In the genomic region with DNA sequence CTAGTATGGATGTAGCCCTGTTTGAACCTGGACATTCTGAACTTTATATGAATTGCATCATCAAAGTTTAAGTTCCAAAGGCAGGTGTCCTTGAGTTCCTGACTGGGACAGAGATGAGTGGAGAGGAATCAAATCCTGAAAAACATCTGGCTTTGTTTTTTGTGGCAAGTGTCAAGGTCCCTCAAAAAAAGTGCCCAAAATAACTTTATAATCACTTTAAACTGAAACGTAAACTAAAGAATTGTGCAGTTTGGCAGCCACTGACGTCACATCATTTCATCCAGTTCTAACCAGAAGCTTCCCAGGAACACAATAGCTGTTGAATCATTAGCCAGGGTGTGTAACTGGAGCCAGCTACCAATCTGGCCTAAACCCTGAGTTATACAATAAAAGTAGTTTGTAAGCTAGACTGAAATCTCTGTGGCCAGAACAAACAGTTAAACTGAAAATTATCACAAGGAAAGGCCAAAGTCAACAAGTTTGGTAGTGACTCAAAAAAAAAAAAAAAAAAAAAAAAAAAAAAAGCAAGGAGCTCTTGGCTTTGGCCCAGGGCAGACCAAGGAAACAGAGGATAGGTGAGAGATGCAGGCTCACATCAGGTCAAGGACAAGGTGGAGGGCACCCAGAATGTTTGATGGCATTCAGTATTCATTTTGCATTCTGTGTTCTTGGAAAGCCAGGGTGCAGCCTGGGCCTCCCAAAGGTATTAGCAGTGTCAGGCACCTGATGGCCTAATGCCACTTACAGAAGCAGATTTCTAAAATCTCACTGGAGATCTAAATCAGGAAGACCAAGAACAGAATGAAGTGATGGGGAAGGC, we compare ENCODE assay signal across 1 cellular context.
TF ChIP-seq lines count a peak whose summit lies in the region.

No MANE protein-coding gene starts in this region.

TF ChIP-seq in HepG2, 621 proteins besides CTCF, POLR2A, EP300 and RAD21 (continued from another document and continues in another):
- TF ChIP-seq ZNF432 (CRISPR knock-in tag; IDR thresholded peaks at IDR 0.05; ENCODE audit: borderline replicate concordance) (no peak), ZC3H13 (CRISPR knock-in tag; IDR thresholded peaks at IDR 0.05) (no peak), KDM3A (CRISPR knock-in tag; IDR thresholded peaks at IDR 0.05; ENCODE audit: low read depth) (0 out of 2 replicates have a peak, but pooled peaks have one; percentile 31), HNF4G (IDR thresholded peaks at IDR 0.05; ENCODE audit: borderline replicate concordance, low read depth, low read length) (peak; percentile 25; the same call in 1 of the 2 replicates), HNF4G (CRISPR knock-in tag; IDR thresholded peaks at IDR 0.05; ENCODE audit: borderline replicate concordance, low read depth) (no peak; the same call in 1 of the 2 replicates), RARA (CRISPR knock-in tag; IDR thresholded peaks at IDR 0.05) (peak; percentile 72), ZMYM4 (CRISPR knock-in tag; IDR thresholded peaks at IDR 0.05) (peak; percentile 57), ZNF383 (CRISPR knock-in tag; IDR thresholded peaks at IDR 0.05; ENCODE audit: borderline replicate concordance) (no peak), ATF7-NPFF (CRISPR knock-in tag; IDR thresholded peaks at IDR 0.05; ENCODE audit: low read depth) (no peak), SMAD9 (CRISPR knock-in tag; IDR thresholded peaks at IDR 0.05) (no peak), ZNF234 (CRISPR knock-in tag; conservative IDR thresholded peaks at IDR 0.05) (no peak), PCBP2 (optimal IDR thresholded peaks at IDR 0.05; ENCODE audit: low read depth, low read length, poor library complexity, severe bottlenecking) (no peak), SUZ12 (IDR thresholded peaks at IDR 0.05; ENCODE audit: low read depth, low read length) (no peak), YEATS2 (CRISPR knock-in tag; IDR thresholded peaks at IDR 0.05; ENCODE audit: borderline replicate concordance) (no peak; the same call in 1 of the 2 replicates), ZNF235 (CRISPR knock-in tag; IDR thresholded peaks at IDR 0.05; ENCODE audit: borderline replicate concordance) (no peak), ZBTB7B (CRISPR knock-in tag; IDR thresholded peaks at IDR 0.05) (no peak), CBX5 (CRISPR knock-in tag; IDR thresholded peaks at IDR 0.05; ENCODE audit: borderline replicate concordance) (no peak), ZNF564 (CRISPR knock-in tag; IDR thresholded peaks at IDR 0.05) (no peak), ZNF382 (CRISPR knock-in tag; IDR thresholded peaks at IDR 0.05; ENCODE audit: borderline replicate concordance) (no peak), RNF2 (conservative IDR thresholded peaks at IDR 0.05; ENCODE audit: low read depth) (no peak), NCOA5 (CRISPR knock-in tag; IDR thresholded peaks at IDR 0.05) (no peak), TEAD2 (CRISPR knock-in tag; IDR thresholded peaks at IDR 0.05) (no peak), SKI (IDR thresholded peaks at IDR 0.05; ENCODE audit: partially characterized antibody) (no peak), PITX1 (CRISPR knock-in tag; IDR thresholded peaks at IDR 0.05) (no peak; the same call in 1 of the 2 replicates), ZNF816 (CRISPR knock-in tag; IDR thresholded peaks at IDR 0.05; ENCODE audit: borderline replicate concordance) (no peak; the same call in 1 of the 2 replicates), SMARCE1 (IDR thresholded peaks at IDR 0.05; ENCODE audit: borderline replicate concordance) (no peak), ZMYM2 (CRISPR knock-in tag; IDR thresholded peaks at IDR 0.05) (no peak), POLR2AphosphoS2 (IDR thresholded peaks at IDR 0.05; ENCODE audit: low read depth, low read length) (no peak), ZBTB7A (CRISPR knock-in tag; IDR thresholded peaks at IDR 0.05) (no peak), MBNL3 (CRISPR knock-in tag; conservative IDR thresholded peaks at IDR 0.05) (no peak), CHCHD3 (CRISPR knock-in tag; IDR thresholded peaks at IDR 0.05) (no peak), HNRNPUL1 (IDR thresholded peaks at IDR 0.05; ENCODE audit: low read depth, low read length) (0 out of 2 replicates have a peak, but pooled peaks have one; percentile 62)
- TF ChIP-seq, protein P1, sequence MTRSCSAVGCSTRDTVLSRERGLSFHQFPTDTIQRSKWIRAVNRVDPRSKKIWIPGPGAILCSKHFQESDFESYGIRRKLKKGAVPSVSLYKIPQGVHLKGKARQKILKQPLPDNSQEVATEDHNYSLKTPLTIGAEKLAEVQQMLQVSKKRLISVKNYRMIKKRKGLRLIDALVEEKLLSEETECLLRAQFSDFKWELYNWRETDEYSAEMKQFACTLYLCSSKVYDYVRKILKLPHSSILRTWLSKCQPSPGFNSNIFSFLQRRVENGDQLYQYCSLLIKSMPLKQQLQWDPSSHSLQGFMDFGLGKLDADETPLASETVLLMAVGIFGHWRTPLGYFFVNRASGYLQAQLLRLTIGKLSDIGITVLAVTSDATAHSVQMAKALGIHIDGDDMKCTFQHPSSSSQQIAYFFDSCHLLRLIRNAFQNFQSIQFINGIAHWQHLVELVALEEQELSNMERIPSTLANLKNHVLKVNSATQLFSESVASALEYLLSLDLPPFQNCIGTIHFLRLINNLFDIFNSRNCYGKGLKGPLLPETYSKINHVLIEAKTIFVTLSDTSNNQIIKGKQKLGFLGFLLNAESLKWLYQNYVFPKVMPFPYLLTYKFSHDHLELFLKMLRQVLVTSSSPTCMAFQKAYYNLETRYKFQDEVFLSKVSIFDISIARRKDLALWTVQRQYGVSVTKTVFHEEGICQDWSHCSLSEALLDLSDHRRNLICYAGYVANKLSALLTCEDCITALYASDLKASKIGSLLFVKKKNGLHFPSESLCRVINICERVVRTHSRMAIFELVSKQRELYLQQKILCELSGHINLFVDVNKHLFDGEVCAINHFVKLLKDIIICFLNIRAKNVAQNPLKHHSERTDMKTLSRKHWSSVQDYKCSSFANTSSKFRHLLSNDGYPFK (CRISPR knock-in tag; IDR thresholded peaks at IDR 0.05; ENCODE audit: borderline replicate concordance), result no peak
- TF ChIP-seq, protein P2, sequence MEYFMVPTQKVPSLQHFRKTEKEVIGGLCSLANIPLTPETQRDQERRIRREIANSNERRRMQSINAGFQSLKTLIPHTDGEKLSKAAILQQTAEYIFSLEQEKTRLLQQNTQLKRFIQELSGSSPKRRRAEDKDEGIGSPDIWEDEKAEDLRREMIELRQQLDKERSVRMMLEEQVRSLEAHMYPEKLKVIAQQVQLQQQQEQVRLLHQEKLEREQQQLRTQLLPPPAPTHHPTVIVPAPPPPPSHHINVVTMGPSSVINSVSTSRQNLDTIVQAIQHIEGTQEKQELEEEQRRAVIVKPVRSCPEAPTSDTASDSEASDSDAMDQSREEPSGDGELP (IDR thresholded peaks at IDR 0.05; ENCODE audit: borderline replicate concordance, low read depth), result 0 out of 2 replicates have a peak, but pooled peaks have one; percentile 8
- TF ChIP-seq, protein P3, sequence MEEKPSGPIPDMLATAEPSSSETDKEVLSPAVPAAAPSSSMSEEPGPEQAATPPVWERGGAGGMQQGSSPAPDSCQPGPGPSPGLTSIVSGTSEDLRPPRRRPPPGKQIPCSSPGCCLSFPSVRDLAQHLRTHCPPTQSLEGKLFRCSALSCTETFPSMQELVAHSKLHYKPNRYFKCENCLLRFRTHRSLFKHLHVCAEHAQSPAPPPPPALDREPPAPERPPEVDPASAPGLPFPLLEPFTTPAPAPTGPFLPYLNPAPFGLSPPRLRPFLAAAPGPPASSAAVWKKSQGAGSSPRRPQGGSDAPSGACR (CRISPR knock-in tag; IDR thresholded peaks at IDR 0.05), result no peak
- TF ChIP-seq, protein P4, sequence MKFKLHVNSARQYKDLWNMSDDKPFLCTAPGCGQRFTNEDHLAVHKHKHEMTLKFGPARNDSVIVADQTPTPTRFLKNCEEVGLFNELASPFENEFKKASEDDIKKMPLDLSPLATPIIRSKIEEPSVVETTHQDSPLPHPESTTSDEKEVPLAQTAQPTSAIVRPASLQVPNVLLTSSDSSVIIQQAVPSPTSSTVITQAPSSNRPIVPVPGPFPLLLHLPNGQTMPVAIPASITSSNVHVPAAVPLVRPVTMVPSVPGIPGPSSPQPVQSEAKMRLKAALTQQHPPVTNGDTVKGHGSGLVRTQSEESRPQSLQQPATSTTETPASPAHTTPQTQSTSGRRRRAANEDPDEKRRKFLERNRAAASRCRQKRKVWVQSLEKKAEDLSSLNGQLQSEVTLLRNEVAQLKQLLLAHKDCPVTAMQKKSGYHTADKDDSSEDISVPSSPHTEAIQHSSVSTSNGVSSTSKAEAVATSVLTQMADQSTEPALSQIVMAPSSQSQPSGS (CRISPR knock-in tag; IDR thresholded peaks at IDR 0.05), result peak; percentile 54; the same call in 1 of the 2 replicates
- TF ChIP-seq, protein P5, sequence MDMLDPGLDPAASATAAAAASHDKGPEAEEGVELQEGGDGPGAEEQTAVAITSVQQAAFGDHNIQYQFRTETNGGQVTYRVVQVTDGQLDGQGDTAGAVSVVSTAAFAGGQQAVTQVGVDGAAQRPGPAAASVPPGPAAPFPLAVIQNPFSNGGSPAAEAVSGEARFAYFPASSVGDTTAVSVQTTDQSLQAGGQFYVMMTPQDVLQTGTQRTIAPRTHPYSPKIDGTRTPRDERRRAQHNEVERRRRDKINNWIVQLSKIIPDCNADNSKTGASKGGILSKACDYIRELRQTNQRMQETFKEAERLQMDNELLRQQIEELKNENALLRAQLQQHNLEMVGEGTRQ (IDR thresholded peaks at IDR 0.05; ENCODE audit: low read depth, low read length), result no peak
- TF ChIP-seq, protein P5 (CRISPR knock-in tag; IDR thresholded peaks at IDR 0.05; ENCODE audit: borderline replicate concordance), result no peak
- TF ChIP-seq, protein P6, sequence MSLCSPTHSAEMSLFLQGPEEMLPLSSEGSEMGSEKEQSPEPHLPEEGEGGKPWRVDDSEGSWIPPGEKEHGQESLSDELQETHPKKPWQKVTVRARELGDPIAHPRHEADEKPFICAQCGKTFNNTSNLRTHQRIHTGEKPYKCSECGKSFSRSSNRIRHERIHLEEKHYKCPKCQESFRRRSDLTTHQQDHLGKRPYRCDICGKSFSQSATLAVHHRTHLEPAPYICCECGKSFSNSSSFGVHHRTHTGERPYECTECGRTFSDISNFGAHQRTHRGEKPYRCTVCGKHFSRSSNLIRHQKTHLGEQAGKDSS (CRISPR knock-in tag; IDR thresholded peaks at IDR 0.05; ENCODE audit: borderline replicate concordance, low read depth), result no peak
- TF ChIP-seq, protein P7, sequence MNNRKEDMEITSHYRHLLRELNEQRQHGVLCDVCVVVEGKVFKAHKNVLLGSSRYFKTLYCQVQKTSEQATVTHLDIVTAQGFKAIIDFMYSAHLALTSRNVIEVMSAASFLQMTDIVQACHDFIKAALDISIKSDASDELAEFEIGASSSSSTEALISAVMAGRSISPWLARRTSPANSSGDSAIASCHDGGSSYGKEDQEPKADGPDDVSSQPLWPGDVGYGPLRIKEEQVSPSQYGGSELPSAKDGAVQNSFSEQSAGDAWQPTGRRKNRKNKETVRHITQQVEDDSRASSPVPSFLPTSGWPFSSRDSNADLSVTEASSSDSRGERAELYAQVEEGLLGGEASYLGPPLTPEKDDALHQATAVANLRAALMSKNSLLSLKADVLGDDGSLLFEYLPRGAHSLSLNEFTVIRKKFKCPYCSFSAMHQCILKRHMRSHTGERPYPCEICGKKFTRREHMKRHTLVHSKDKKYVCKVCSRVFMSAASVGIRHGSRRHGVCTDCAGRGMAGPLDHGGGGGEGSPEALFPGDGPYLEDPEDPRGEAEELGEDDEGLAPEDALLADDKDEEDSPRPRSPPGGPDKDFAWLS (CRISPR knock-in tag; IDR thresholded peaks at IDR 0.05; ENCODE audit: borderline replicate concordance), result no peak
- TF ChIP-seq, protein P8, sequence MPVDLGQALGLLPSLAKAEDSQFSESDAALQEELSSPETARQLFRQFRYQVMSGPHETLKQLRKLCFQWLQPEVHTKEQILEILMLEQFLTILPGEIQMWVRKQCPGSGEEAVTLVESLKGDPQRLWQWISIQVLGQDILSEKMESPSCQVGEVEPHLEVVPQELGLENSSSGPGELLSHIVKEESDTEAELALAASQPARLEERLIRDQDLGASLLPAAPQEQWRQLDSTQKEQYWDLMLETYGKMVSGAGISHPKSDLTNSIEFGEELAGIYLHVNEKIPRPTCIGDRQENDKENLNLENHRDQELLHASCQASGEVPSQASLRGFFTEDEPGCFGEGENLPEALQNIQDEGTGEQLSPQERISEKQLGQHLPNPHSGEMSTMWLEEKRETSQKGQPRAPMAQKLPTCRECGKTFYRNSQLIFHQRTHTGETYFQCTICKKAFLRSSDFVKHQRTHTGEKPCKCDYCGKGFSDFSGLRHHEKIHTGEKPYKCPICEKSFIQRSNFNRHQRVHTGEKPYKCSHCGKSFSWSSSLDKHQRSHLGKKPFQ (CRISPR knock-in tag; IDR thresholded peaks at IDR 0.05; ENCODE audit: insufficient replicate concordance), result no peak
- TF ChIP-seq, protein P9, sequence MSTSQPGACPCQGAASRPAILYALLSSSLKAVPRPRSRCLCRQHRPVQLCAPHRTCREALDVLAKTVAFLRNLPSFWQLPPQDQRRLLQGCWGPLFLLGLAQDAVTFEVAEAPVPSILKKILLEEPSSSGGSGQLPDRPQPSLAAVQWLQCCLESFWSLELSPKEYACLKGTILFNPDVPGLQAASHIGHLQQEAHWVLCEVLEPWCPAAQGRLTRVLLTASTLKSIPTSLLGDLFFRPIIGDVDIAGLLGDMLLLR (CRISPR knock-in tag; IDR thresholded peaks at IDR 0.05), result no peak
- TF ChIP-seq, protein P10, sequence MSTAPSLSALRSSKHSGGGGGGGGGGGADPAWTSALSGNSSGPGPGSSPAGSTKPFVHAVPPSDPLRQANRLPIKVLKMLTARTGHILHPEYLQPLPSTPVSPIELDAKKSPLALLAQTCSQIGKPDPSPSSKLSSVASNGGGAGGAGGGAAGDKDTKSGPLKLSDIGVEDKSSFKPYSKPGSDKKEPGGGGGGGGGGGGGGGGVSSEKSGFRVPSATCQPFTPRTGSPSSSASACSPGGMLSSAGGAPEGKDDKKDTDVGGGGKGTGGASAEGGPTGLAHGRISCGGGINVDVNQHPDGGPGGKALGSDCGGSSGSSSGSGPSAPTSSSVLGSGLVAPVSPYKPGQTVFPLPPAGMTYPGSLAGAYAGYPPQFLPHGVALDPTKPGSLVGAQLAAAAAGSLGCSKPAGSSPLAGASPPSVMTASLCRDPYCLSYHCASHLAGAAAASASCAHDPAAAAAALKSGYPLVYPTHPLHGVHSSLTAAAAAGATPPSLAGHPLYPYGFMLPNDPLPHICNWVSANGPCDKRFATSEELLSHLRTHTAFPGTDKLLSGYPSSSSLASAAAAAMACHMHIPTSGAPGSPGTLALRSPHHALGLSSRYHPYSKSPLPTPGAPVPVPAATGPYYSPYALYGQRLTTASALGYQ (CRISPR knock-in tag; IDR thresholded peaks at IDR 0.05), result no peak
- TF ChIP-seq, protein P11, sequence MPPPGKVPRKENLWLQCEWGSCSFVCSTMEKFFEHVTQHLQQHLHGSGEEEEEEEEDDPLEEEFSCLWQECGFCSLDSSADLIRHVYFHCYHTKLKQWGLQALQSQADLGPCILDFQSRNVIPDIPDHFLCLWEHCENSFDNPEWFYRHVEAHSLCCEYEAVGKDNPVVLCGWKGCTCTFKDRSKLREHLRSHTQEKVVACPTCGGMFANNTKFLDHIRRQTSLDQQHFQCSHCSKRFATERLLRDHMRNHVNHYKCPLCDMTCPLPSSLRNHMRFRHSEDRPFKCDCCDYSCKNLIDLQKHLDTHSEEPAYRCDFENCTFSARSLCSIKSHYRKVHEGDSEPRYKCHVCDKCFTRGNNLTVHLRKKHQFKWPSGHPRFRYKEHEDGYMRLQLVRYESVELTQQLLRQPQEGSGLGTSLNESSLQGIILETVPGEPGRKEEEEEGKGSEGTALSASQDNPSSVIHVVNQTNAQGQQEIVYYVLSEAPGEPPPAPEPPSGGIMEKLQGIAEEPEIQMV (CRISPR knock-in tag; IDR thresholded peaks at IDR 0.05; ENCODE audit: low read depth), result no peak
